17 cellular contexts compared by ENCODE assay signal in the genomic region with DNA sequence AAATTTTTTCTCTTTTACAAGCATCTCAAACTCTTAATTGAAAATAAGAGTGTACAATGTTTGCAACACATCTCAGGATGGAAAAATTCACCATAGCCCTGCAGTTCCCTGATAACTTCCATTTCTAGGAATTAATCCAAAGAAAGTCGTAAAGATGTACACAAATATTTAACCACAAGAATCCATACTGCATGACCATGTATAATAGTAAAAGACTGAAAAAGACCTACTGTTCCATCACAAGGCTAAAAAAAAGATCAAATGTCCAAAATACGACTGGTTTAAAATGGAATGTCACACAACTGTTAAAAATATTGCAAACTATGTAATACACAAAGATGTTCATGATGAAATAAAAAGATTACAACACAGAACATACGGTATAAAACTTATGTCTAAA.
"Had no signal": no experiment of that assay in that cellular context is flagged by ENCODE, and none has a peak within 500 bp of the region (broad histone marks: within the 10 kb centered on the region; RNA-seq: fewer than 3 reads in every experiment).

No MANE protein-coding gene starts in this region.

- H3K27ac Mint-ChIP-seq: activated B cell treated with CpG ODN at 0.5 μM for 24 hours; activated CD4-positive, alpha-beta T cell treated with anti-CD3 and anti-CD28 coated beads, Interleukin-2, amount 10 ng/mL, durations not matched to agents 7 days and 5 days; dendritic cell treated with granulocyte-macrophage colony-stimulating factor and Interleukin-4, amounts not matched to agents 40 ng/mL and 50 ng/mL, for 4 days had no signal

- DNase-seq: activated B cell treated with CpG ODN at 0.5 μM for 24 hours; activated CD4-positive, alpha-beta T cell treated with anti-CD3 and anti-CD28 coated beads, Interleukin-2, amount 10 ng/mL, durations not matched to agents 7 days and 5 days; activated gamma-delta T cell treated with Interleukin-2 at 50 U/mL for 16 hours; anterior cingulate cortex; brain microvascular endothelial cell; effector memory CD4-positive, alpha-beta T cell; islet precursor cell; sigmoid colon; spleen; stimulated activated naive CD8-positive, alpha-beta T cell treated with anti-CD3 and anti-CD28 coated beads, Interleukin-15, amount 100 ng/mL, for 72 hours; testis; upper lobe of right lung had no signal

- ATAC-seq: gastroesophageal sphincter; stimulated activated naive CD8-positive, alpha-beta T cell treated with anti-CD3 and anti-CD28 coated beads, Interleukin-15, amount 100 ng/mL, for 72 hours; upper lobe of right lung had no signal

- H3K4me3 Mint-ChIP-seq: activated B cell treated with CpG ODN at 0.5 μM for 24 hours; activated CD4-positive, alpha-beta T cell treated with anti-CD3 and anti-CD28 coated beads, Interleukin-2, amount 10 ng/mL, durations not matched to agents 7 days and 5 days; central memory CD8-positive, alpha-beta T cell; dendritic cell treated with granulocyte-macrophage colony-stimulating factor and Interleukin-4, amounts not matched to agents 40 ng/mL and 50 ng/mL, for 4 days; stimulated activated naive CD8-positive, alpha-beta T cell treated with anti-CD3 and anti-CD28 coated beads, Interleukin-15, amount 100 ng/mL, for 72 hours had no signal

- H3K4me3 ChIP-seq: gastroesophageal sphincter, lung, sigmoid colon, spleen, testis, upper lobe of right lung had no signal

- H3K9me3 Mint-ChIP-seq: activated B cell treated with CpG ODN at 0.5 μM for 24 hours; activated CD4-positive, alpha-beta T cell treated with anti-CD3 and anti-CD28 coated beads, Interleukin-2, amount 10 ng/mL, durations not matched to agents 7 days and 5 days; central memory CD8-positive, alpha-beta T cell; dendritic cell treated with granulocyte-macrophage colony-stimulating factor and Interleukin-4, amounts not matched to agents 40 ng/mL and 50 ng/mL, for 4 days; stimulated activated naive CD8-positive, alpha-beta T cell treated with anti-CD3 and anti-CD28 coated beads, Interleukin-15, amount 100 ng/mL, for 72 hours had no signal

- H3K27me3 Mint-ChIP-seq: activated B cell treated with CpG ODN at 0.5 μM for 24 hours; activated CD4-positive, alpha-beta T cell treated with anti-CD3 and anti-CD28 coated beads, Interleukin-2, amount 10 ng/mL, durations not matched to agents 7 days and 5 days; activated naive CD8-positive, alpha-beta T cell; central memory CD8-positive, alpha-beta T cell; dendritic cell treated with granulocyte-macrophage colony-stimulating factor and Interleukin-4, amounts not matched to agents 40 ng/mL and 50 ng/mL, for 4 days; stimulated activated naive CD8-positive, alpha-beta T cell treated with anti-CD3 and anti-CD28 coated beads, Interleukin-15, amount 100 ng/mL, for 72 hours had no signal
